ENCODE assay signal across 11 cellular contexts in genomic region chrX:117973175-117974075, GRCh38.
DNase-seq lines count a peak whose midpoint lies in the region; ATAC-seq and TF ChIP-seq lines count a peak whose summit lies in the region.
"Had no signal": no experiment of that assay in that cellular context is flagged by ENCODE, and none has a peak within 500 bp of the region (broad histone marks: within the 10 kb centered on the region; RNA-seq: fewer than 3 reads in every experiment).

No MANE protein-coding gene starts in this region.

- intact Hi-C loops in lower leg skin (cut with DNase I; ENCODE audit: low total_unique reads) = no loop called here

- DNase-seq in G401 (ENCODE audit: low spot score) (peak; percentile 51), SK-N-SH (peak; percentile 30), kidney tubule cell (ENCODE audit: low spot score) (peak; percentile 26), WERI-Rb-1 (no peak), lower leg skin (ENCODE audit: low spot score in 2 of 2) (no peak)
- no peak for DNase-seq in stimulated activated naive CD8-positive, alpha-beta T cell treated with anti-CD3 and anti-CD28 coated beads, Interleukin-15, Interleukin-2, amounts not matched to agents 100 U/mL and 50 U/mL, for 24 hours
- DNase-seq: activated CD4-positive, alpha-beta T cell treated with anti-CD3 and anti-CD28 coated beads for 4 hours; left lung had no signal

- H3K4me3 ChIP-seq in HUES64 (ENCODE audit: low read length) = 0 out of 2 replicates have a peak overlapping the region, but pooled peaks have one; percentile 26
- peak overlapping the region; percentile 30 to 35; a peak in 3 of 4 replicates for H3K4me3 ChIP-seq in SK-N-SH (ENCODE audit: low read depth in 2 of 2, low read length in 1 of 2)
- no peak overlapping the region for H3K4me3 ChIP-seq in WERI-Rb-1 (ENCODE audit: low read depth, low read length)
- H3K4me3 ChIP-seq in lower leg skin (ENCODE audit: low read depth, poor library complexity, severe bottlenecking) = no peak overlapping the region
- H3K4me3 ChIP-seq: left lung had no signal

- H3K27me3 ChIP-seq in HUES64 (ENCODE audit: insufficient read depth, low read length) (no peaks in the 10 kb centered on the region), SK-N-SH (ENCODE audit: insufficient read depth) (no peaks in the 10 kb centered on the region), WERI-Rb-1 (ENCODE audit: insufficient read depth, low read depth, severe bottlenecking) (peaks cover 9% of the 10 kb centered on the region)
- H3K27me3 ChIP-seq: left lung had no signal

- H2AFZ ChIP-seq in SK-N-SH (ENCODE audit: low read depth) = no peak overlapping the region

- H3K4me2 ChIP-seq in SK-N-SH = peak overlapping the region; percentile 65

- TF ChIP-seq RAD21 in SK-N-SH (IDR thresholded peaks at IDR 0.05; ENCODE audit: low read length) = no peak; the same call in 1 of the 2 replicates

- no peaks in the 10 kb centered on the region for H3F3A ChIP-seq in SK-N-SH (replicated peaks; ENCODE audit: insufficient read depth)

- CTCF ChIA-PET in SK-N-SH (lab: Yijun Ruan, JAX) = interaction anchor here (4.5 kb wide), 1 partner anchor 10 kb away, joined by 35 read pairs; no protein-coding TSS in a partner anchor

- H3K36me3 ChIP-seq in HUES64 (ENCODE audit: insufficient read depth, low read length) (no peaks in the 10 kb centered on the region), SK-N-SH (replicated peaks in 1 of 2; ENCODE audit: control insufficient read depth in 1 of 2, insufficient read depth in 2 of 2, low read length in 1 of 2) (no peaks in the 10 kb centered on the region), WERI-Rb-1 (no peaks in the 10 kb centered on the region)
- H3K36me3 ChIP-seq: left lung had no signal

- no peak for TF ChIP-seq POLR2A in lower leg skin (IDR thresholded peaks at IDR 0.05)

- no peak for ATAC-seq in HG03521 (IDR thresholded peaks at IDR 0.05; ENCODE audit: unreplicated experiment)
- no peak for ATAC-seq in stimulated activated naive CD8-positive, alpha-beta T cell treated with anti-CD3 and anti-CD28 coated beads, Interleukin-15, Interleukin-2, amounts not matched to agents 100 U/mL and 50 U/mL, for 24 hours

- peaks cover 22% of the 10 kb centered on the region for H3K4me1 ChIP-seq in HUES64 (ENCODE audit: insufficient read depth, low read length)
- H3K4me1 ChIP-seq in SK-N-SH (ENCODE audit: control insufficient read depth in 1 of 2, insufficient read depth in 2 of 2, low read depth in 1 of 2, low read length in 1 of 2) = peaks cover 0 to 4% of the 10 kb centered on the region in 2 experiments; a peak in 2 of 4 replicates
- H3K4me1 ChIP-seq: left lung had no signal

- no peak overlapping the region for H3K9ac ChIP-seq in HUES64 (ENCODE audit: low read depth, low read length)
- H3K9ac ChIP-seq in SK-N-SH = peak overlapping the region; percentile 59

- peaks cover 9% of the 10 kb centered on the region; the same call in 1 of the 2 replicates for H3K79me2 ChIP-seq in SK-N-SH (ENCODE audit: insufficient read depth)

- 29% methylated on average over 7 of the region's 8 CpGs for WGBS in HUES64
- WGBS in SK-N-SH (ENCODE audit: low lambda C conversion rate) = 10% methylated on average over 8 of the region's 8 CpGs
- WGBS in lower leg skin, 2 donors = 43 to 48% methylated on average over 8 of the region's 8 CpGs

- in situ Hi-C loops in G401 (cut with HindIII; ENCODE audit: low sequenced_read_pairs) = no loop called here

- POLR2A ChIA-PET in SK-N-SH (lab: Yijun Ruan, JAX) = interaction anchor here (1.0 kb wide), 1 partner anchor 13 kb away, joined by 3 read pairs; no protein-coding TSS in a partner anchor

- H3K9me3 ChIP-seq in HUES64 (ENCODE audit: insufficient read depth, low read depth, low read length) (no peaks in the 10 kb centered on the region), SK-N-SH (no peaks in the 10 kb centered on the region), WERI-Rb-1 (ENCODE audit: severe bottlenecking) (no peaks in the 10 kb centered on the region)
- H3K9me3 ChIP-seq: left lung had no signal

- no peak for TF ChIP-seq EP300 in SK-N-SH (IDR thresholded peaks at IDR 0.05; ENCODE audit: borderline replicate concordance in 1 of 2, low read depth in 1 of 2, low read length in 1 of 2)

- H4K20me1 ChIP-seq in SK-N-SH (ENCODE audit: insufficient read depth) = no peaks in the 10 kb centered on the region

- no peak for TF ChIP-seq CTCF in SK-N-SH (IDR thresholded peaks at IDR 0.05)
- TF ChIP-seq CTCF in WERI-Rb-1 (IDR thresholded peaks at IDR 0.05; ENCODE audit: low read depth, low read length) = no peak
- TF ChIP-seq CTCF in lower leg skin (IDR thresholded peaks at IDR 0.05) = no peak

- H3K27ac ChIP-seq in HUES64 (ENCODE audit: low read depth, low read length) (peak overlapping the region; percentile 52; the same call in 1 of the 2 replicates), SK-N-SH (ENCODE audit: low read depth in 2 of 2, low read length in 1 of 2) (peak overlapping the region; percentile 64 to 76), WERI-Rb-1 (no peak overlapping the region)
- H3K27ac ChIP-seq: C4-2B, left lung had no signal

- H3K9me2 ChIP-seq in SK-N-SH = no peaks in the 10 kb centered on the region

TF ChIP-seq in SK-N-SH, 30 proteins besides CTCF, POLR2A, EP300 and RAD21:
- TF ChIP-seq ELF1 (IDR thresholded peaks at IDR 0.05) = no peak
- TF ChIP-seq SIN3A (IDR thresholded peaks at IDR 0.05; ENCODE audit: borderline replicate concordance, low read depth, low read length) = no peak
- TF ChIP-seq IRF3 (IDR thresholded peaks at IDR 0.05; ENCODE audit: low read depth, low read length) = no peak
- no peak for TF ChIP-seq YY1 (IDR thresholded peaks at IDR 0.05; ENCODE audit: low read depth)
- TF ChIP-seq USF2 (IDR thresholded peaks at IDR 0.05; ENCODE audit: borderline replicate concordance, low read depth, low read length) = no peak
- no peak for TF ChIP-seq NFIC (IDR thresholded peaks at IDR 0.05; ENCODE audit: borderline replicate concordance)
- TF ChIP-seq USF1 (IDR thresholded peaks at IDR 0.05; ENCODE audit: borderline replicate concordance, low read depth) = no peak
- TF ChIP-seq CHD2 (IDR thresholded peaks at IDR 0.05; ENCODE audit: low read length, partially characterized antibody) = no peak
- TF ChIP-seq SMC3 (IDR thresholded peaks at IDR 0.05; ENCODE audit: low read depth, low read length) = no peak

Comparison
In these comparisons a context has a peak if more than half of its experiments do, and no peak if none do; other contexts are left out.
1. DNase-seq: peak in G401 (single experiment), SK-N-SH (single experiment) and kidney tubule cell (single experiment); none in WERI-Rb-1 (single experiment), lower leg skin (0 of 2) and stimulated activated naive CD8-positive, alpha-beta T cell treated with anti-CD3 and anti-CD28 coated beads, Interleukin-15, Interleukin-2, amounts not matched to agents 100 U/mL and 50 U/mL, for 24 hours (single experiment).
2. H3K4me3 ChIP-seq: peak in HUES64 (single experiment) and SK-N-SH (2 of 2); none in WERI-Rb-1 (single experiment) and lower leg skin (single experiment).